Comparison of ENCODE assay signal across 1 cellular context in the genomic region with DNA sequence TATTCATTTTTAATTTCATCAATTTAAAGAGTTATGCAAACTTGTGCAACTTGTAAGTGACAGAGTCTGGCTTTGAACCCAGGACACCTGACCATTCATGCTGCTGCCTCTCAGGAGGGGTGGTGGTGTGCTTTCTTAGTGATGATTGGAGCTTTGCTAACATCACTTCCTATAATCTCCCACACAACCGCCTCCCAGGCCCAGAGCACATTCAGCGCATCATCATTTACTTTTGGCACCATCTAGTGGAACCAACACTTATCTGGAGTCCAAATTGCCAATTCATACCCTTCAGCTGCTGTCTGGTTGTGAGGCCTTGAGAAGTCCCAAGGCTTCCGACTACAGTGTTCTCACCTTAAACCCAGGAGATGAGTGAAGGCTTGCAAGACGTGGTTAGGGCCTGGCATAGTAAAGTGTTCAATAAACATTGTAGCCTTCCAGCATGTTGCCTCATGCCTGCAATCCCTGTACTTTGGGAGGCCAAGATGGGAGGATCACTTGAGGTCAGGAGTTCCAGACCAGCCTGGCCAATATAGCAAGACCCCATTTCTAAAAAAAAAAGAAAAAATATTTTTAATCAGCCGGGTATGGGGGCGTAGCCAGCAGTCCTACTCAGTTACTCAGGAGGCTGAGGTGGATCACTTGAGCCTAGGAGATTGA.
TF ChIP-seq lines count a peak whose summit lies in the region.

No MANE protein-coding gene starts in this region.

TF ChIP-seq in HEK293, 187 proteins besides CTCF, POLR2A, EP300 and RAD21 (continued from another document):
- TF ChIP-seq, protein P1, sequence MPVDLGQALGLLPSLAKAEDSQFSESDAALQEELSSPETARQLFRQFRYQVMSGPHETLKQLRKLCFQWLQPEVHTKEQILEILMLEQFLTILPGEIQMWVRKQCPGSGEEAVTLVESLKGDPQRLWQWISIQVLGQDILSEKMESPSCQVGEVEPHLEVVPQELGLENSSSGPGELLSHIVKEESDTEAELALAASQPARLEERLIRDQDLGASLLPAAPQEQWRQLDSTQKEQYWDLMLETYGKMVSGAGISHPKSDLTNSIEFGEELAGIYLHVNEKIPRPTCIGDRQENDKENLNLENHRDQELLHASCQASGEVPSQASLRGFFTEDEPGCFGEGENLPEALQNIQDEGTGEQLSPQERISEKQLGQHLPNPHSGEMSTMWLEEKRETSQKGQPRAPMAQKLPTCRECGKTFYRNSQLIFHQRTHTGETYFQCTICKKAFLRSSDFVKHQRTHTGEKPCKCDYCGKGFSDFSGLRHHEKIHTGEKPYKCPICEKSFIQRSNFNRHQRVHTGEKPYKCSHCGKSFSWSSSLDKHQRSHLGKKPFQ (tag by site-specific recombination; IDR thresholded peaks at IDR 0.05) = peak; percentile 89
- TF ChIP-seq ZFHX2 (tag by site-specific recombination; conservative IDR thresholded peaks at IDR 0.05) (peak; percentile 61), ZNF561 (tag by site-specific recombination; IDR thresholded peaks at IDR 0.05; ENCODE audit: borderline replicate concordance) (0 out of 2 replicates have a peak, but pooled peaks have one; percentile 33), ZNF558 (tag by site-specific recombination; IDR thresholded peaks at IDR 0.05) (peak; percentile 96)
